ENCODE assay signal across 2 cellular contexts in genomic region chr2:73766349-73766748, GRCh38.
TF ChIP-seq lines count a peak whose summit lies in the region.

No MANE protein-coding gene starts in this region.

TF ChIP-seq in A549, 52 proteins besides CTCF, POLR2A, EP300 and RAD21:
- TF ChIP-seq RFX5 (IDR thresholded peaks at IDR 0.05) (no peak), MYC (IDR thresholded peaks at IDR 0.05; ENCODE audit: borderline replicate concordance, low read length) (no peak), USF2 (IDR thresholded peaks at IDR 0.05) (no peak), MAFK (IDR thresholded peaks at IDR 0.05; ENCODE audit: partially characterized antibody) (peak; percentile 73)

TF ChIP-seq in K562, 482 proteins besides CTCF, POLR2A, EP300 and RAD21:
- TF ChIP-seq ZNF133 (CRISPR knock-in tag; IDR thresholded peaks at IDR 0.05) = no peak
- TF ChIP-seq C11orf30 (IDR thresholded peaks at IDR 0.05; ENCODE audit: low read depth) = peak; percentile 63; the same call in 1 of the 2 replicates
- TF ChIP-seq ERF (CRISPR knock-in tag; IDR thresholded peaks at IDR 0.05) = no peak
- peak; percentile 75 for TF ChIP-seq ZNF316 (IDR thresholded peaks at IDR 0.05)
